ENCODE assay signal across 9 cellular contexts in the genomic region with DNA sequence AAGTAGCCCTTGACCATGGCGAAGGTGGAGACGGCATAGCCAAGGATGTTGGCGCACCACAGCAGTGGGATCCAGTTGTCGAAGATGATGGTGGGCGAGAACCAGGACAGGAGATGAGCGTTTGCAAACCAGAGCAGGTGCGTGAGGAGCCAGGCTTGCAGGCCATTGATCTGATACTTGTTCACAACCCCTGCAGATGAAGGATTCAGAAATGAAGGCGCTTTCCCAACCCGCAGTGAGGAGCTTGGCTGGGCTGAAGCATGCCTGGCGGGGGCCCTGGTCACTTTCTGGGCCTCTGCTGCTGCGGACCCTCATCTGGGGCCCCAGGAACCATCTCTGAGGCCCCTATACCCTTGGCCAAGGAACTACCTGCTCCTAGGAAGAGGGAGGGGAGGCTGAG.
"Had no signal": no experiment of that assay in that cellular context is flagged by ENCODE, and none has a peak within 500 bp of the region (broad histone marks: within the 10 kb centered on the region; RNA-seq: fewer than 3 reads in every experiment).

No MANE protein-coding gene starts in this region.

- DNase-seq: H9, HCEC 1CT, IMR-90, KBM-7 had no signal

- ATAC-seq: GM23338 had no signal

- H2AFZ ChIP-seq: GM23338 had no signal

- H3K27ac ChIP-seq: HL-60, KMS-11 had no signal

- H3K4me2 ChIP-seq: GM23338, KMS-11 had no signal

- H3K9ac ChIP-seq: KMS-11 had no signal

- H3K4me3 ChIP-seq: GM23338 had no signal

- H3K4me3 Mint-ChIP-seq: GM23338, H9 had no signal

- H3K27ac Mint-ChIP-seq: GM23338, H9 had no signal

- FAIRE-seq: H1, H54 had no signal
